2 cellular contexts compared by ENCODE assay signal in genomic region chr5:734145-734544, GRCh38. TPM values are rescaled to one million over a fixed set of nuclear protein-coding genes. Genes with fewer than 3 reads are reported as not detected.
"Had no signal": no experiment of that assay in that cellular context is flagged by ENCODE, and none has a peak within 500 bp of the region (broad histone marks: within the 10 kb centered on the region; RNA-seq: fewer than 3 reads in every experiment).

No MANE protein-coding gene starts in this region.

RNA-seq across cellular contexts. Expression of gene TPPP, which starts 41.0 kb away (rescaled TPM):
- total RNA-seq: GM23248 had no signal
- polyA plus RNA-seq: GM23248 had no signal

RNA-seq across cellular contexts. Expression of gene ZDHHC11B, which starts 50.4 kb away (rescaled TPM):
- total RNA-seq: GM23248, IMR-90 had no signal
- polyA plus RNA-seq: GM23248 had no signal
